8 cellular contexts compared by ENCODE assay signal in genomic region chr12:53207042-53207441, GRCh38. TPM values are rescaled to one million over a fixed set of nuclear protein-coding genes. Genes with fewer than 3 reads are reported as not detected.
DNase-seq lines count a peak whose midpoint lies in the region; ATAC-seq lines count a peak whose summit lies in the region.

A gene with protein sequence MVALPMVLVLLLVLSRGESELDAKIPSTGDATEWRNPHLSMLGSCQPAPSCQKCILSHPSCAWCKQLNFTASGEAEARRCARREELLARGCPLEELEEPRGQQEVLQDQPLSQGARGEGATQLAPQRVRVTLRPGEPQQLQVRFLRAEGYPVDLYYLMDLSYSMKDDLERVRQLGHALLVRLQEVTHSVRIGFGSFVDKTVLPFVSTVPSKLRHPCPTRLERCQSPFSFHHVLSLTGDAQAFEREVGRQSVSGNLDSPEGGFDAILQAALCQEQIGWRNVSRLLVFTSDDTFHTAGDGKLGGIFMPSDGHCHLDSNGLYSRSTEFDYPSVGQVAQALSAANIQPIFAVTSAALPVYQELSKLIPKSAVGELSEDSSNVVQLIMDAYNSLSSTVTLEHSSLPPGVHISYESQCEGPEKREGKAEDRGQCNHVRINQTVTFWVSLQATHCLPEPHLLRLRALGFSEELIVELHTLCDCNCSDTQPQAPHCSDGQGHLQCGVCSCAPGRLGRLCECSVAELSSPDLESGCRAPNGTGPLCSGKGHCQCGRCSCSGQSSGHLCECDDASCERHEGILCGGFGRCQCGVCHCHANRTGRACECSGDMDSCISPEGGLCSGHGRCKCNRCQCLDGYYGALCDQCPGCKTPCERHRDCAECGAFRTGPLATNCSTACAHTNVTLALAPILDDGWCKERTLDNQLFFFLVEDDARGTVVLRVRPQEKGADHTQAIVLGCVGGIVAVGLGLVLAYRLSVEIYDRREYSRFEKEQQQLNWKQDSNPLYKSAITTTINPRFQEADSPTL (minus strand): TSS chr12:53207251. CDS start chr12:53200443, 6,808 bp downstream.

- H3K36me3 Mint-ChIP-seq in CD4-positive, CD25-positive, alpha-beta regulatory T cell = peaks cover 12% of the 10 kb centered on the region
- peaks cover 38% of the 10 kb centered on the region for H3K36me3 Mint-ChIP-seq in activated T-helper 2 cell treated with anti-CD3 and anti-CD28 coated beads, Interferon-gamma antibody, Interleukin-2, Interleukin-4, amounts not matched to agents 10 μg/mL and 5 μg/mL and 100 μg/mL, durations not matched to agents 14 hours and 24 hours and 36 hours (ENCODE audit: low read depth)

- H3K9me3 Mint-ChIP-seq in CD4-positive, CD25-positive, alpha-beta regulatory T cell = no peaks in the 10 kb centered on the region
- H3K9me3 Mint-ChIP-seq in activated T-helper 2 cell treated with anti-CD3 and anti-CD28 coated beads, Interferon-gamma antibody, Interleukin-2, Interleukin-4, amounts not matched to agents 10 μg/mL and 5 μg/mL and 100 μg/mL, durations not matched to agents 14 hours and 24 hours and 36 hours = no peaks in the 10 kb centered on the region

- intact Hi-C loops in activated T-helper 2 cell treated with anti-CD3 and anti-CD28 coated beads, Interferon-gamma antibody, Interleukin-2, Interleukin-4, amounts not matched to agents 10 μg/mL and 5 μg/mL and 100 μg/mL, durations not matched to agents 14 hours and 24 hours and 36 hours (cut with micrococcal nuclease) = loop anchor here (2.0 to 10.0 kb wide), 2 partner anchors 118 to 298 kb away; partner anchors contain the start of genes NPFF and TARBP2

- H3K36me3 ChIP-seq in CD4-positive, CD25-positive, alpha-beta regulatory T cell (ENCODE audit: control insufficient read depth, insufficient read depth, low read length) = peaks cover 11% of the 10 kb centered on the region

- no peaks in the 10 kb centered on the region for H3K9me3 ChIP-seq in CD4-positive, CD25-positive, alpha-beta regulatory T cell (ENCODE audit: control insufficient read depth in 2 of 2, low read length in 2 of 2)

- H3K4me1 Mint-ChIP-seq in CD4-positive, CD25-positive, alpha-beta regulatory T cell = peaks cover 21 to 79% (median 51%) of the 10 kb centered on the region in 4 donors
- H3K4me1 Mint-ChIP-seq in activated T-helper 2 cell treated with anti-CD3 and anti-CD28 coated beads, Interferon-gamma antibody, Interleukin-2, Interleukin-4, amounts not matched to agents 10 μg/mL and 5 μg/mL and 100 μg/mL, durations not matched to agents 14 hours and 24 hours and 36 hours (ENCODE audit: low read depth) = peaks cover 57% of the 10 kb centered on the region

- ATAC-seq in CD4-positive, CD25-positive, alpha-beta regulatory T cell (ENCODE audit: low read depth in 2 of 2) = peak; percentile 81 to 82
- ATAC-seq in GM21390 (IDR thresholded peaks at IDR 0.05; ENCODE audit: unreplicated experiment) (peak; percentile 47), HG03469 (IDR thresholded peaks at IDR 0.05; ENCODE audit: unreplicated experiment) (no peak)

- peak; percentile 46 to 90 (median 68) for DNase-seq in CD4-positive, CD25-positive, alpha-beta regulatory T cell
- DNase-seq in NOMO-1 (lab: John Stamatoyannopoulos, UW; ENCODE audit: unreplicated experiment in 2 of 2) (peak; percentile 31 to 71), NCI-H2196 (lab: John Stamatoyannopoulos, UW; ENCODE audit: unreplicated experiment) (no peak), cerebellum (ENCODE audit: low spot score) (no peak)
- DNase-seq in activated T-helper 2 cell treated with anti-CD3 and anti-CD28 coated beads, Interferon-gamma antibody, Interleukin-2, Interleukin-4, amounts not matched to agents 10 μg/mL and 5 μg/mL and 100 μg/mL, durations not matched to agents 14 hours and 24 hours and 36 hours (ENCODE audit: low spot score) = peak; percentile 68

- peak within 1 kb of the TSS; percentile 74 for H3K27ac ChIP-seq in CD4-positive, CD25-positive, alpha-beta regulatory T cell (ENCODE audit: insufficient read depth, low read length, poor library complexity, severe bottlenecking)
- H3K27ac ChIP-seq in skin epidermis = peak within 1 kb of the TSS in 19 of 21 experiments; percentile 28 to 89 (median 60)

- no peaks in the 10 kb centered on the region for H3K27me3 Mint-ChIP-seq in CD4-positive, CD25-positive, alpha-beta regulatory T cell
- H3K27me3 Mint-ChIP-seq in activated T-helper 2 cell treated with anti-CD3 and anti-CD28 coated beads, Interferon-gamma antibody, Interleukin-2, Interleukin-4, amounts not matched to agents 10 μg/mL and 5 μg/mL and 100 μg/mL, durations not matched to agents 14 hours and 24 hours and 36 hours (ENCODE audit: low read depth) = no peaks in the 10 kb centered on the region

- no peaks in the 10 kb centered on the region for H3K27me3 ChIP-seq in CD4-positive, CD25-positive, alpha-beta regulatory T cell (ENCODE audit: control insufficient read depth, insufficient read depth, low read length)

- H3K4me3 ChIP-seq in CD4-positive, CD25-positive, alpha-beta regulatory T cell (ENCODE audit: low read depth, low read length) = peak within 1 kb of the TSS; percentile 95
- peak within 1 kb of the TSS in 6 of 7 experiments; percentile 1 to 30 (median 12) for H3K4me3 ChIP-seq in skin epidermis

- H3K4me3 Mint-ChIP-seq in CD4-positive, CD25-positive, alpha-beta regulatory T cell = peak within 1 kb of the TSS; percentile 88 to 97 (median 93)
- H3K4me3 Mint-ChIP-seq in activated T-helper 2 cell treated with anti-CD3 and anti-CD28 coated beads, Interferon-gamma antibody, Interleukin-2, Interleukin-4, amounts not matched to agents 10 μg/mL and 5 μg/mL and 100 μg/mL, durations not matched to agents 14 hours and 24 hours and 36 hours (ENCODE audit: low read depth) = peak within 1 kb of the TSS; percentile 82

- peak within 1 kb of the TSS; percentile 90 to 99 (median 92) for H3K27ac Mint-ChIP-seq in CD4-positive, CD25-positive, alpha-beta regulatory T cell
- H3K27ac Mint-ChIP-seq in activated T-helper 2 cell treated with anti-CD3 and anti-CD28 coated beads, Interferon-gamma antibody, Interleukin-2, Interleukin-4, amounts not matched to agents 10 μg/mL and 5 μg/mL and 100 μg/mL, durations not matched to agents 14 hours and 24 hours and 36 hours = peak within 1 kb of the TSS; percentile 66

- peaks cover 69% of the 10 kb centered on the region for H3K4me1 ChIP-seq in CD4-positive, CD25-positive, alpha-beta regulatory T cell (ENCODE audit: control insufficient read depth, insufficient read depth, low read length, poor library complexity, severe bottlenecking)

RNA-seq across cellular contexts. Expression of the gene that starts here (rescaled TPM):
- 297 TPM for total RNA-seq in CD4-positive, CD25-positive, alpha-beta regulatory T cell
- 100 to 1,000 TPM; 279 to 382 (median 330) TPM for polyA plus RNA-seq in CD4-positive, CD25-positive, alpha-beta regulatory T cell
- total RNA-seq in activated T-helper 2 cell treated with anti-CD3 and anti-CD28 coated beads, Interferon-gamma antibody, Interleukin-2, Interleukin-4, amounts not matched to agents 10 μg/mL and 5 μg/mL and 100 μg/mL, durations not matched to agents 14 hours and 24 hours and 36 hours = 200 and 208 TPM in 2 replicates
- total RNA-seq in cerebellum = not detected

Comparison
In these comparisons a context has a peak if more than half of its experiments do, and no peak if none do; other contexts are left out.
1. RNA of the gene that starts here (total RNA-seq): 297 TPM in CD4-positive, CD25-positive, alpha-beta regulatory T cell (single experiment) and 200 to 208 TPM in activated T-helper 2 cell treated with anti-CD3 and anti-CD28 coated beads, Interferon-gamma antibody, Interleukin-2, Interleukin-4, amounts not matched to agents 10 μg/mL and 5 μg/mL and 100 μg/mL, durations not matched to agents 14 hours and 24 hours and 36 hours; not detected in cerebellum (single experiment); every median in the first group is over 100 times any median in the second.
2. DNase-seq: peak in CD4-positive, CD25-positive, alpha-beta regulatory T cell (3 of 3), NOMO-1 (2 of 2) and activated T-helper 2 cell treated with anti-CD3 and anti-CD28 coated beads, Interferon-gamma antibody, Interleukin-2, Interleukin-4, amounts not matched to agents 10 μg/mL and 5 μg/mL and 100 μg/mL, durations not matched to agents 14 hours and 24 hours and 36 hours (single experiment); none in NCI-H2196 (single experiment) and cerebellum (single experiment).